In the genomic region with DNA sequence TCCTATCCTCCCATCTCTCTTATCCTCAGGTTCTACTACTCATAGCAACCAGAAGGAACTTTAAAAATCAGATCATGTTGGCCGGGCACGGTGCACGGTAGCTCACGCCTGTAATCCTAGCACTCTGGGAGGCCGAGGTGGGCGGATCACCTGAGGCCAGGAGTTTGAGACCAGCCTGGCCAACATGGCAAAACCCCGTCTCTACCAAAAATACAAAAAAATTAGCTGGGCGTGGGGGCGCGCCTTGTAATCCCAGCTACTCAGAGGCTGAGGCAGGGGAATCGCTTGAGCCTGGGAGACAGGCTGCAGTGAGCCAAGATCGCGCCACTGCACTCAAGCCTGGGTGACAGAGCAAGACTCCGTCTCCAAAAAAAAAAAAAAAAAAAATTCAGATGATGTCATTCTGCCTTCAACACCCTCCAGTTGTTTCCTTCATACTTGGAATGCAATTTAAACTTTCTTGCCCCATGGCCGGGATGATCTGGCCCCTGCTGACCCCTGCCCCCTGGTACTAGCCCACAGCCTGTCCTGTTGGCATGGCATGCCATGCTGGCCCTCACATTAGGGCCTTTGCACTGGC, we compare ENCODE assay signal across 8 cellular contexts. TPM values are rescaled to one million over a fixed set of nuclear protein-coding genes. Genes with fewer than 3 reads are reported as not detected.
A peak's percentile ranks its signal among the peaks of the same experiment; 100 is the strongest.
DNase-seq lines count a peak whose midpoint lies in the region; TF ChIP-seq lines count a peak whose summit lies in the region.
"Not testable (repeated sequence)": the region's sequence is repeated elsewhere in the genome, so short reads cannot be mapped to it uniquely, and the experiment has no call there.

No MANE protein-coding gene starts in this region.

- not testable (repeated sequence) for H3K9me3 Mint-ChIP-seq in activated naive CD8-positive, alpha-beta T cell (ENCODE audit: low read depth)

- peaks cover 24% of the 10 kb centered on the region for H3K4me1 Mint-ChIP-seq in activated naive CD8-positive, alpha-beta T cell (ENCODE audit: low read depth)

- not testable (repeated sequence) for H3K36me3 ChIP-seq in BLaER1; HUES48 (ENCODE audit: control insufficient read depth, insufficient read depth, low read length); SK-N-MC (ENCODE audit: insufficient read depth, low read length); endocrine pancreas (ENCODE audit: control insufficient read depth, insufficient read depth, low read length); neural cell (ENCODE audit: insufficient read depth, low read length); stomach

- TF ChIP-seq RAD21 in neural cell (conservative IDR thresholded peaks at IDR 0.05) = not testable (repeated sequence)

- intact Hi-C loops in stomach (cut with DNase I; ENCODE audit: low total_unique reads) = loop anchor here (10.0 kb wide), 1 partner anchor 47 kb away; a partner anchor contains a TSS

- H4K20me1 ChIP-seq in BLaER1; neural cell (ENCODE audit: insufficient read depth): not testable (repeated sequence)

- H3F3A ChIP-seq in neural cell (ENCODE audit: insufficient read depth, low read length, poor library complexity, severe bottlenecking) = not testable (repeated sequence)

- H2AFZ ChIP-seq in neural cell (ENCODE audit: low read depth, low read length) = not testable (repeated sequence)

- peak overlapping the region; percentile 88 for H3K4me2 ChIP-seq in BLaER1
- H3K4me2 ChIP-seq in neural cell (ENCODE audit: low read length) = peak overlapping the region; percentile 37

- H3K4me3 Mint-ChIP-seq in activated naive CD8-positive, alpha-beta T cell = peak overlapping the region; percentile 94

- H3K9ac ChIP-seq in BLaER1 (peak overlapping the region; percentile 79), HUES48 (ENCODE audit: low read depth, low read length) (peak overlapping the region; percentile 83), endocrine pancreas (ENCODE audit: control insufficient read depth, insufficient read depth, low read length) (peak overlapping the region; percentile 71), neural cell (ENCODE audit: low read length) (peak overlapping the region; percentile 89)
- H3K9ac ChIP-seq in SK-N-MC (ENCODE audit: insufficient read length) = not testable (repeated sequence)

- peak overlapping the region; percentile 79 for H3K4me3 ChIP-seq in BLaER1
- peak overlapping the region; percentile 84 for H3K4me3 ChIP-seq in HUES48 (ENCODE audit: low read depth, low read length)
- H3K4me3 ChIP-seq in SK-N-MC = peak overlapping the region; percentile 83
- not testable (repeated sequence) for H3K4me3 ChIP-seq in endocrine pancreas (ENCODE audit: control insufficient read depth, insufficient read depth, low read length)
- peak overlapping the region; percentile 89 for H3K4me3 ChIP-seq in iPS-18c (ENCODE audit: insufficient read depth, low read depth, low read length)
- H3K4me3 ChIP-seq in neural cell (ENCODE audit: low read length) = peak overlapping the region; percentile 73
- peak overlapping the region; percentile 59 to 82 (median 64) for H3K4me3 ChIP-seq in stomach

- H3K9me3 ChIP-seq in BLaER1; HUES48 (ENCODE audit: control insufficient read depth, insufficient read depth, low read length); SK-N-MC (ENCODE audit: low read depth, low read length); endocrine pancreas (ENCODE audit: control insufficient read depth, low read length); iPS-18c (ENCODE audit: control insufficient read depth, insufficient read depth, low read length); neural cell (ENCODE audit: low read length); stomach: not testable (repeated sequence)

- not testable (repeated sequence) for TF ChIP-seq POLR2A in stomach (IDR thresholded peaks at IDR 0.05)

- not testable (repeated sequence) for H3K27me3 Mint-ChIP-seq in activated naive CD8-positive, alpha-beta T cell

- 21 to 44% (median 35%) methylated on average over 15 of the region's 15 CpGs for WGBS in stomach, 5 donors

- H3K27ac ChIP-seq in BLaER1 (peak overlapping the region; percentile 74), HUES48 (ENCODE audit: low read depth, low read length) (peak overlapping the region; percentile 95), SK-N-MC (peak overlapping the region; percentile 76; the same call in 1 of the 2 replicates), neural cell (ENCODE audit: low read length) (peak overlapping the region; percentile 87), stomach (peak overlapping the region; percentile 75 to 85 (median 83))

- H3K4me1 ChIP-seq in BLaER1 = peaks cover 34% of the 10 kb centered on the region
- H3K4me1 ChIP-seq in HUES48 (ENCODE audit: control insufficient read depth, insufficient read depth, low read length) = peaks cover 15% of the 10 kb centered on the region
- H3K4me1 ChIP-seq in endocrine pancreas (ENCODE audit: control insufficient read depth, insufficient read depth, low read length) = not testable (repeated sequence)
- H3K4me1 ChIP-seq in stomach = peaks cover 13 to 30% (median 28%) of the 10 kb centered on the region in 4 donors

- not testable (repeated sequence) for DNase-seq in SK-N-MC (ENCODE audit: low read depth, low spot score); stomach

- not testable (repeated sequence) for TF ChIP-seq EP300 in neural cell (conservative IDR thresholded peaks at IDR 0.05; ENCODE audit: poor library complexity, severe bottlenecking); stomach (IDR thresholded peaks at IDR 0.05)

- H3K36me3 Mint-ChIP-seq in activated naive CD8-positive, alpha-beta T cell = not testable (repeated sequence)

- not testable (repeated sequence) for H3K9me2 ChIP-seq in neural cell (ENCODE audit: insufficient read depth, low read length)

- TF ChIP-seq CTCF in neural cell (IDR thresholded peaks at IDR 0.05; ENCODE audit: poor library complexity, severe bottlenecking); stomach (IDR thresholded peaks at IDR 0.05): not testable (repeated sequence)

- not testable (repeated sequence) for H3K79me2 ChIP-seq in neural cell (replicated peaks; ENCODE audit: insufficient read depth, low read length)

- peaks cover 10% of the 10 kb centered on the region; the same call in 1 of the 2 replicates for H3K27me3 ChIP-seq in BLaER1
- not testable (repeated sequence) for H3K27me3 ChIP-seq in HUES48 (ENCODE audit: control insufficient read depth, insufficient read depth, low read length); endocrine pancreas (ENCODE audit: control insufficient read depth, insufficient read depth, low read length); neural cell (ENCODE audit: insufficient read depth, low read depth, low read length); stomach

- H3K27ac Mint-ChIP-seq in activated naive CD8-positive, alpha-beta T cell = peak overlapping the region; percentile 89

RNA-seq across cellular contexts. Expression of a gene that starts 7.7 kb away (rescaled TPM):
- 81.6 and 101 TPM in 2 replicates for polyA plus RNA-seq in neural cell
- polyA minus RNA-seq in neural cell = 79.0 and 79.4 TPM in 2 replicates
- total RNA-seq in stomach = 100 to 1,000 TPM in 2 of 5 donors, 10 to 100 TPM in 3; 73.7 to 211 (median 98.5) TPM
- polyA plus RNA-seq in stomach = 10 to 100 TPM; 61.1 to 73.5 (median 68.3) TPM

RNA-seq across cellular contexts. Expression of a gene that starts 23.2 kb away (rescaled TPM):
- polyA plus RNA-seq in neural cell (0.66 TPM in 1 of 2 replicates, not detected in the other), stomach (1 to 10 TPM in 1 of 3 donors, under 1 TPM in 2; 0.15 to 1.1 (median 0.93) TPM)
- 0.81 and 5.1 TPM in 2 replicates for polyA minus RNA-seq in neural cell
- 1 to 10 TPM in 1 of 5 donors, not detected in 4; 3.1 TPM for total RNA-seq in stomach

RNA-seq across cellular contexts. Expression of a gene that starts 36.9 kb away (rescaled TPM):
- polyA plus RNA-seq in neural cell (not detected in 2 replicates), stomach (not detected)
- 0.24 TPM in 1 of 2 replicates, not detected in the other for polyA minus RNA-seq in neural cell
- not detected for total RNA-seq in stomach

RNA-seq across cellular contexts. Expression of a gene that starts 40.7 kb away (rescaled TPM):
- polyA plus RNA-seq in neural cell (7.8 and 9.6 TPM in 2 replicates), stomach (10 to 100 TPM; 40.1 to 79.9 (median 42.0) TPM)
- polyA minus RNA-seq in neural cell = 2.2 and 3.4 TPM in 2 replicates
- total RNA-seq in stomach = 100 to 1,000 TPM in 4 of 5 donors, 10 to 100 TPM in 1; 53.6 to 310 (median 129) TPM

RNA-seq across cellular contexts. Expression of a gene that starts 50.6 kb away (rescaled TPM):
- not detected in 2 replicates for polyA plus RNA-seq in neural cell
- polyA minus RNA-seq in neural cell = not detected in 2 replicates
- total RNA-seq in stomach = not detected
- polyA plus RNA-seq in stomach = under 1 TPM in 2 of 3 donors, not detected in 1; 0.31 to 0.58 TPM
